In the genomic region with DNA sequence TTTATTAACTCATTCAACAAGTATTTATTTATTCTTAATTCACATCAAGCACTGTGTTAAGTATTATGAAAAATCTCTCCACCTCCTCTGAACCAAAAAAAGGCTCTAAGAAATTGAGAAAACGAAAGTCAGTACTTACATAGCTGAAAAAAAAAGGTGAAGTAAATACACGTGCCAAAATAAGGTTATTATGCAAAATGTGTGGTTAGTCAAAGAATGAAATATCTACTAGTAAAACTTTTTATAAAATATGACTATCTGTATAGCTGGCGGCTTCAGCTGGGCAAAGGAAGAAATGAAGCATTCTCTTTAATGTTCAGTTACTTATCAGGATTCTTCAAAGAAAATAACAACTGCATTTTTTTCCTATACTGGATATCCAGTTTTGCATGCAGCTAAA, we compare ENCODE assay signal across 10 cellular contexts. TPM values are rescaled to one million over a fixed set of nuclear protein-coding genes. Genes with fewer than 3 reads are reported as not detected.
DNase-seq lines count a peak whose midpoint lies in the region; ATAC-seq lines count a peak whose summit lies in the region.
"Had no signal": no experiment of that assay in that cellular context is flagged by ENCODE, and none has a peak within 500 bp of the region (broad histone marks: within the 10 kb centered on the region; RNA-seq: fewer than 3 reads in every experiment).

No MANE protein-coding gene starts in this region.

- ATAC-seq in GM19372 (IDR thresholded peaks at IDR 0.05; ENCODE audit: low read depth, unreplicated experiment) (peak; percentile 60), HG02642 (IDR thresholded peaks at IDR 0.05; ENCODE audit: poor library complexity, unreplicated experiment) (peak; percentile 60), HG03280 (IDR thresholded peaks at IDR 0.05; ENCODE audit: unreplicated experiment) (peak; percentile 78), left lobe of liver (no peak), T-cell (replicated peaks in 1 of 4) (no peak)

- DNase-seq in activated CD8-positive, alpha-beta memory T cell treated with anti-CD3 and anti-CD28 coated beads, Interleukin-2, amount 50 U/mL, for 48 hours, result no peak
- DNase-seq in left lobe of liver (ENCODE audit: low spot score) (no peak), T-cell (no peak), NCI-H2029 (lab: John Stamatoyannopoulos, UW) (no peak)
- DNase-seq: activated CD8-positive, alpha-beta memory T cell treated with anti-CD3 and anti-CD28 coated beads, Interleukin-2, amount 50 U/mL, for 4 hours; colonic mucosa; retina had no signal

- peaks cover 19 to 26% (median 21%) of the 10 kb centered on the region in 3 donors for H3K4me1 Mint-ChIP-seq in T-cell

- no peak overlapping the region for H3K4me3 Mint-ChIP-seq in T-cell

- CTCF ChIA-PET in T-cell (lab: Charles Lee), result interaction anchor here in 1 of 2 donors (1.0 to 1.4 kb wide), 2 partner anchors 175 to 176 kb away, joined by 4 to 11 read pairs; no protein-coding TSS in a partner anchor

- no peak overlapping the region for H3K27ac Mint-ChIP-seq in T-cell

- H3K27me3 Mint-ChIP-seq in T-cell, result no peaks in the 10 kb centered on the region

- H3K9me3 Mint-ChIP-seq in T-cell, result no peaks in the 10 kb centered on the region

- peaks cover 42% of the 10 kb centered on the region for H3K36me3 Mint-ChIP-seq in T-cell

- POLR2A ChIA-PET in T-cell (lab: Charles Lee), result no interaction called here

RNA-seq across cellular contexts. Expression of a gene that starts 19.1 kb away (rescaled TPM):
- total RNA-seq in left lobe of liver (3.6 TPM), T-cell (1 to 10 TPM; 8.3 to 9.9 (median 8.6) TPM)

RNA-seq across cellular contexts. Expression of a gene that starts 35.5 kb away (rescaled TPM):
- total RNA-seq in left lobe of liver (0.35 TPM), T-cell (under 1 TPM; 0.41 to 0.93 (median 0.44) TPM)

Comparison
In these comparisons a context has a peak if more than half of its experiments do, and no peak if none do; other contexts are left out.
1. ATAC-seq: peak in GM19372 (single experiment), HG02642 (single experiment) and HG03280 (single experiment); none in left lobe of liver (single experiment) and T-cell (0 of 4).